ENCODE assay signal across 16 cellular contexts in the genomic region with DNA sequence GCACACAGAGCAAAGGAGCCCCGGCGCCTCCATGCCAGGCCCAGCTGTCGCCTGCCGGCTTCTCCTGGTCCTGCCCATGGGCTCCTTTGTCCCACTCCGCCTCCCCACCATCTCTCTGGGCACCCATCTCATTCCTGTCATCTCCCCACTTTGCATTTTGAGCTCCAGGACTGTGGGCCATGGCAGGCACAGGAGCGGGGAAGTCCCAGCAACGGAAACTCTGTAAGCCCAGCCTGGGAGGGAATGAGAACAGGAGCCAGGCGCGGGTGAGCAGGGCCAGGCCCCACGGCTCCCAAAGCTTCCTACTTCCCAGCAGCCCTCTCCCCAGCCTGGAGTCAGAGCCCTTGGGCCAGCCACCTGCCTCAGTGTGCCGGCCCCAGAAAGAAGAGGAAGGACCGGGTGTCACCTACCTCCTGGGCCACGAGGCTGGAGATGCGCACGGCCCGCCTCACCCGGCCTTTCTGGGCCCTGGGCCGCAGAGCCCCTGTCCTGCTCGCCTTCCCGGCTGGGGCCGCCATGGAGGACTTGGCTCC. TPM values are rescaled to one million over a fixed set of nuclear protein-coding genes. Genes with fewer than 3 reads are reported as not detected.
DNase-seq lines count a peak whose midpoint lies in the region; ATAC-seq, FAIRE-seq and TF ChIP-seq lines count a peak whose summit lies in the region.
"Had no signal": no experiment of that assay in that cellular context is flagged by ENCODE, and none has a peak within 500 bp of the region (broad histone marks: within the 10 kb centered on the region; RNA-seq: fewer than 3 reads in every experiment).

No MANE protein-coding gene starts in this region.

- H3K4me3 Mint-ChIP-seq in astrocyte (ENCODE audit: unreplicated experiment), result no peak overlapping the region
- H3K4me3 Mint-ChIP-seq: activated CD8-positive, alpha-beta T cell treated with anti-CD3 and anti-CD28 coated beads, Interleukin-2, amount 10 ng/mL, durations not matched to agents 7 days and 5 days; CD8-positive, alpha-beta T cell had no signal

- H3K4me2 ChIP-seq in astrocyte (ENCODE audit: low read length), result peak overlapping the region; percentile 44

- no peaks in the 10 kb centered on the region for H3K27me3 ChIP-seq in BE2C
- H3K27me3 ChIP-seq in astrocyte (ENCODE audit: insufficient read depth, low read length), result peaks cover 10% of the 10 kb centered on the region
- peaks cover 0 to 74% of the 10 kb centered on the region in 2 donors for H3K27me3 ChIP-seq in left lung
- H3K27me3 ChIP-seq: Peyer's patch had no signal

- H3K36me3 Mint-ChIP-seq in astrocyte (ENCODE audit: low read depth, unreplicated experiment), result peaks cover 5% of the 10 kb centered on the region
- H3K36me3 Mint-ChIP-seq: CD8-positive, alpha-beta T cell had no signal

- FAIRE-seq in astrocyte (lab: Jason Lieb, UNC), result no peak
- FAIRE-seq: endometrium, GM12891 had no signal

- H3K9me3 ChIP-seq in BE2C (no peaks in the 10 kb centered on the region), astrocyte (ENCODE audit: insufficient read depth, low read depth, low read length) (no peaks in the 10 kb centered on the region), left lung (no peaks in the 10 kb centered on the region)
- H3K9me3 ChIP-seq: Peyer's patch had no signal

- peaks cover 14% of the 10 kb centered on the region for H3K27me3 Mint-ChIP-seq in astrocyte (ENCODE audit: low read depth, unreplicated experiment)

- peak overlapping the region; percentile 26 for H2AFZ ChIP-seq in astrocyte (ENCODE audit: low read depth, low read length)
- H2AFZ ChIP-seq: GM23248 had no signal

- peaks cover 11% of the 10 kb centered on the region for H3K4me1 Mint-ChIP-seq in astrocyte (ENCODE audit: low read depth, unreplicated experiment)

- no peak overlapping the region for H3K9ac ChIP-seq in astrocyte (ENCODE audit: low read length)
- H3K9ac ChIP-seq: GM23248 had no signal

- ATAC-seq in left lung (peak; percentile 5), HG03571 (IDR thresholded peaks at IDR 0.05; ENCODE audit: unreplicated experiment) (no peak), HG03039 (IDR thresholded peaks at IDR 0.05; ENCODE audit: unreplicated experiment) (no peak), HG03196 (IDR thresholded peaks at IDR 0.05; ENCODE audit: unreplicated experiment) (no peak)
- ATAC-seq: activated CD8-positive, alpha-beta T cell treated with anti-CD3 and anti-CD28 coated beads, Interleukin-2, amount 10 ng/mL, durations not matched to agents 7 days and 5 days; CD8-positive, alpha-beta T cell had no signal

- H3K27ac ChIP-seq in astrocyte (ENCODE audit: low read depth, low read length) (no peak overlapping the region), left lung (no peak overlapping the region)
- H3K27ac ChIP-seq: foreskin keratinocyte, GM23248 had no signal

- DNase-seq in BE2C, result no peak
- DNase-seq in astrocyte (ENCODE audit: low read depth), result no peak
- DNase-seq in left lung, result no peak
- DNase-seq in skeletal muscle cell (ENCODE audit: low read depth), result no peak
- DNase-seq in activated naive CD4-positive, alpha-beta T cell treated with anti-CD3 and anti-CD28 coated beads, Interleukin-2, amount 50 U/mL, for 16 hours, result no peak
- DNase-seq: activated CD8-positive, alpha-beta T cell treated with anti-CD3 and anti-CD28 coated beads, Interleukin-2, amount 10 ng/mL, durations not matched to agents 7 days and 5 days; foreskin keratinocyte; Peyer's patch; SW 1271 had no signal

- H3K4me1 ChIP-seq in BE2C (peaks cover 42% of the 10 kb centered on the region), astrocyte (ENCODE audit: insufficient read depth, low read length) (peaks cover 2% of the 10 kb centered on the region), left lung (peaks cover 0 to 4% of the 10 kb centered on the region in 2 donors)
- H3K4me1 ChIP-seq: foreskin keratinocyte had no signal

- H3K79me2 ChIP-seq in astrocyte (ENCODE audit: insufficient read depth, low read length), result no peaks in the 10 kb centered on the region

- TF ChIP-seq CTCF in BE2C (IDR thresholded peaks at IDR 0.05; ENCODE audit: low read depth, low read length), result no peak
- no peak for TF ChIP-seq CTCF in astrocyte (IDR thresholded peaks at IDR 0.05; ENCODE audit: insufficient read depth, low read depth, low read length)
- TF ChIP-seq CTCF in left lung (IDR thresholded peaks at IDR 0.05), result no peak

- H3K4me3 ChIP-seq in BE2C (ENCODE audit: low read depth, low read length), result peak overlapping the region; percentile 66
- H3K4me3 ChIP-seq in astrocyte (ENCODE audit: insufficient read depth, low read depth, low read length), result no peak overlapping the region
- no peak overlapping the region for H3K4me3 ChIP-seq in left lung
- peak overlapping the region; percentile 5 for H3K4me3 ChIP-seq in skeletal muscle cell (ENCODE audit: low read depth, low read length)
- H3K4me3 ChIP-seq: GM23248 had no signal

- H3K36me3 ChIP-seq in BE2C, result peaks cover 69% of the 10 kb centered on the region
- H3K36me3 ChIP-seq in astrocyte (ENCODE audit: insufficient read depth, low read length), result no peaks in the 10 kb centered on the region
- H3K36me3 ChIP-seq in left lung, result no peaks in the 10 kb centered on the region
- H3K36me3 ChIP-seq: Peyer's patch had no signal

- no peak overlapping the region for H3K27ac Mint-ChIP-seq in astrocyte (ENCODE audit: unreplicated experiment)
- H3K27ac Mint-ChIP-seq: activated CD8-positive, alpha-beta T cell treated with anti-CD3 and anti-CD28 coated beads, Interleukin-2, amount 10 ng/mL, durations not matched to agents 7 days and 5 days; CD8-positive, alpha-beta T cell had no signal

- no peaks in the 10 kb centered on the region for H4K20me1 ChIP-seq in astrocyte (ENCODE audit: insufficient read depth, low read length)

- intact Hi-C loops in left lung (cut with DNase I), result no loop called here

- no peaks in the 10 kb centered on the region for H3K9me3 Mint-ChIP-seq in astrocyte (ENCODE audit: unreplicated experiment)
- H3K9me3 Mint-ChIP-seq: CD8-positive, alpha-beta T cell had no signal

RNA-seq across cellular contexts. Expression of gene KCNH2, which starts 23.1 kb away (rescaled TPM):
- polyA plus RNA-seq in BE2C (2012; ENCODE audit: insufficient read depth, insufficient read length, low read depth), result 637 TPM
- total RNA-seq in astrocyte (4.5 and 4.6 TPM in 2 replicates), left lung (1 to 10 TPM in 1 of 2 donors, under 1 TPM in 1; 0.82 to 1.3 TPM)
- total RNA-seq: activated CD8-positive, alpha-beta T cell treated with anti-CD3 and anti-CD28 coated beads, Interleukin-2, amount 10 ng/mL, durations not matched to agents 7 days and 5 days; foreskin keratinocyte; GM23248 had no signal
- polyA plus RNA-seq: foreskin keratinocyte, GM23248 had no signal

RNA-seq across cellular contexts. Expression of gene NOS3, which starts 35.8 kb away (rescaled TPM):
- 19.0 TPM for polyA plus RNA-seq in BE2C (2012; ENCODE audit: insufficient read depth, insufficient read length, low read depth)
- 1.8 and 2.0 TPM in 2 replicates for total RNA-seq in astrocyte
- total RNA-seq in left lung, result 10 to 100 TPM; 12.1 to 21.8 TPM

Comparison
In these comparisons a context has a peak if more than half of its experiments do, and no peak if none do; other contexts are left out.
1. H3K4me3 ChIP-seq: peak in BE2C (single experiment) and skeletal muscle cell (single experiment); none in astrocyte (single experiment) and left lung (0 of 2).